Comparison of ENCODE assay signal across 16 cellular contexts in genomic region chr12:126667340-126667739, GRCh38.
A peak's percentile ranks its signal among the peaks of the same experiment; 100 is the strongest.
DNase-seq lines count a peak whose midpoint lies in the region; ATAC-seq and TF ChIP-seq lines count a peak whose summit lies in the region.
"Had no signal": no experiment of that assay in that cellular context is flagged by ENCODE, and none has a peak within 500 bp of the region (broad histone marks: within the 10 kb centered on the region; RNA-seq: fewer than 3 reads in every experiment).

No MANE protein-coding gene starts in this region.

- peaks cover 9% of the 10 kb centered on the region for H3K9me3 ChIP-seq in adipocyte (ENCODE audit: control insufficient read depth, low read length)

- H3K4me3 ChIP-seq in adipocyte (ENCODE audit: low read length), result no peak overlapping the region
- no peak overlapping the region for H3K4me3 ChIP-seq in foreskin fibroblast (ENCODE audit: low read depth in 1 of 2, low read length in 2 of 2)
- H3K4me3 ChIP-seq: A549 had no signal

- DNase-seq in A172 (ENCODE audit: low spot score) (peak; percentile 74), H4 (ENCODE audit: low spot score) (peak; percentile 81), adipocyte (ENCODE audit: low read depth) (peak; percentile 9), foreskin fibroblast (peak; percentile 25 to 82), left lobe of liver (ENCODE audit: low spot score) (no peak)
- no peak for DNase-seq in activated CD4-positive, alpha-beta T cell treated with anti-CD3 and anti-CD28 coated beads for 4 hours
- DNase-seq: erythroblast; HCEC 1CT; Kasumi-1; NCI-H2081; NCI-H774; stimulated activated naive CD4-positive, alpha-beta T cell had no signal

- no peaks in the 10 kb centered on the region for H3K27me3 ChIP-seq in adipocyte (replicated peaks; ENCODE audit: control insufficient read depth, insufficient read depth, low read length)

- H3K36me3 ChIP-seq in adipocyte (ENCODE audit: control insufficient read depth, insufficient read depth, low read length, severe bottlenecking), result no peaks in the 10 kb centered on the region

- no peak for TF ChIP-seq CTCF in foreskin fibroblast (IDR thresholded peaks at IDR 0.05; ENCODE audit: low read depth, low read length)

- ATAC-seq in left lobe of liver, result no peak
- ATAC-seq in HG02970 (IDR thresholded peaks at IDR 0.05; ENCODE audit: low FRiP score, unreplicated experiment), result no peak
- ATAC-seq in HG02759 (IDR thresholded peaks at IDR 0.05; ENCODE audit: unreplicated experiment), result no peak
- ATAC-seq: A549, Right ventricle myocardium inferior had no signal

- H3K4me1 ChIP-seq in adipocyte (ENCODE audit: control insufficient read depth, insufficient read depth, low read length), result peaks cover 30% of the 10 kb centered on the region
- H3K4me1 ChIP-seq: A549 had no signal

- peak overlapping the region; percentile 36 for H3K9ac ChIP-seq in adipocyte (ENCODE audit: low read length)

Comparison
In these comparisons a context has a peak if more than half of its experiments do, and no peak if none do; other contexts are left out.
1. DNase-seq: peak in A172 (single experiment), H4 (single experiment), adipocyte (single experiment) and foreskin fibroblast (2 of 2); none in left lobe of liver (single experiment) and activated CD4-positive, alpha-beta T cell treated with anti-CD3 and anti-CD28 coated beads for 4 hours (0 of 2).